In the genomic region with DNA sequence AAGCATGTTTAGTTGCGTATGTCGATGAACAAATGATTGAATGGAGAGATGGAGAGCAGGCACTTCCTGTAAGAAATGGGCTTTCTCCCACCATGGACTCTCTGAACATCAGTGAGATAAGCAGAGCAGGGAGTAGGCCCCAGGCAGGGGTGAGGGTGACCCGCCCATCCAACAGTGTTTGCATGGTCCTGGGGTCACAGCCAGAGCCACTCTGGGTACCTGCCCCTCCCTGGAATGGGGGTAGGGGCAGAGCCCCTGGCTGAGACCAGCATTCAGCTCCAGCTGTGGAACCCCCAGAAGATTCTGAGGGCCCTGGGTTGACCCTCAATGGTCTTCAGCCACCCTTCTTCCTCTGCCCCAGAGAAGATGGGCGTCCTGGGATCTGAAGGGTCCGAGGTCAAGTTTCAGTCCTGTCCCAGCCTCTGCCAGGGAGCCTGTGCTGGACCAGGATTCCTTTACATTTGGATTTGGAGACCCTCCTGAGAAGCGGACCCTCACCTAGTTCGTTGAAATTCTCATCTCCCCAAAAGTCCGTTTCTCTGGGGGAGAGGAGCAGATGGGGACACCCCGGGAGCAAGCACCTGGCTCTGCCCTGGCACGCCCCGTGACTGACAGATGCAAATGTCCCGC, we compare ENCODE assay signal across 12 cellular contexts. TPM values are rescaled to one million over a fixed set of nuclear protein-coding genes. Genes with fewer than 3 reads are reported as not detected.
A peak's percentile ranks its signal among the peaks of the same experiment; 100 is the strongest.
DNase-seq lines count a peak whose midpoint lies in the region; ATAC-seq, FAIRE-seq and TF ChIP-seq lines count a peak whose summit lies in the region.
"Had no signal": no experiment of that assay in that cellular context is flagged by ENCODE, and none has a peak within 500 bp of the region (broad histone marks: within the 10 kb centered on the region; RNA-seq: fewer than 3 reads in every experiment).

No MANE protein-coding gene starts in this region.

- peaks cover 21% of the 10 kb centered on the region for H3K79me2 ChIP-seq in K562 (ENCODE audit: control insufficient read depth, insufficient read depth, low read length)

- peak overlapping the region; percentile 66; the same call in 1 of the 2 replicates for H3K4me3 ChIP-seq in BLaER1
- H3K4me3 ChIP-seq in H7 (ENCODE audit: insufficient read depth, low read depth, low read length): peak overlapping the region; percentile 50
- no peak overlapping the region for H3K4me3 ChIP-seq in K562

- H3K4me2 ChIP-seq in BLaER1: no peak overlapping the region; the same call in 1 of the 2 replicates
- no peak overlapping the region for H3K4me2 ChIP-seq in K562 (ENCODE audit: insufficient read depth, low read length)

- no TSS peak for BruUV-seq in K562 (replicated peaks; lab: Mats Ljungman, UMichigan)

- H3K9me1 ChIP-seq in K562 (ENCODE audit: control insufficient read depth, insufficient read depth, low read length): no peaks in the 10 kb centered on the region

- H3K4me1 Mint-ChIP-seq in naive thymus-derived CD8-positive, alpha-beta T cell: peaks cover 31 to 72% (median 55%) of the 10 kb centered on the region in 4 donors

- peak overlapping the region in 3 of 10 donors; percentile 36 to 79 (median 65) for H3K27ac Mint-ChIP-seq in naive thymus-derived CD8-positive, alpha-beta T cell

- TF ChIP-seq POLR2A in K562 (conservative IDR thresholded peaks at IDR 0.05): no peak

- no peaks in the 10 kb centered on the region for H3K9me3 ChIP-seq in BLaER1
- no peaks in the 10 kb centered on the region for H3K9me3 ChIP-seq in K562 (replicated peaks; ENCODE audit: control insufficient read depth, insufficient read depth, low read depth, low read length)

- H3K27me3 ChIP-seq in BLaER1 (peaks cover 71% of the 10 kb centered on the region), H7 (ENCODE audit: control insufficient read depth, insufficient read depth, low read length) (peaks cover 41% of the 10 kb centered on the region), K562 (ENCODE audit: control insufficient read depth in 2 of 2, insufficient read depth in 2 of 2, low read length in 2 of 2) (no peaks in the 10 kb centered on the region)

- TF ChIP-seq CTCF in K562 (IDR thresholded peaks at IDR 0.05 in 2 of 3, conservative IDR thresholded peaks at IDR 0.05 in 1 of 3; ENCODE audit: insufficient read depth in 2 of 3, low read depth in 1 of 3, low read length in 3 of 3): no peak

- no peak overlapping the region for H3K9ac ChIP-seq in BLaER1
- H3K9ac ChIP-seq in K562 (ENCODE audit: insufficient read depth in 1 of 2, low read depth in 2 of 2, low read length in 2 of 2): peak overlapping the region in 1 of 2 experiments; percentile 43; a peak in 2 of 4 replicates

- TF ChIP-seq RAD21 in K562 (CRISPR knock-in tag; conservative IDR thresholded peaks at IDR 0.05 in 1 of 2, IDR thresholded peaks at IDR 0.05 in 1 of 2): no peak

- intact Hi-C loops in K562 (cut with micrococcal nuclease): no loop called here

- 48% methylated on average over 5 of the region's 12 CpGs for WGBS in K562 (ENCODE audit: insufficient coverage, low coverage, missing lambda C conversion rate)

- H4K20me1 ChIP-seq in BLaER1: peaks cover 69% of the 10 kb centered on the region
- peaks cover 11% of the 10 kb centered on the region for H4K20me1 ChIP-seq in K562 (replicated peaks; ENCODE audit: control insufficient read depth, insufficient read depth, low read length)

- 0 out of 2 replicates have a peak, but pooled peaks cover 7% of the 10 kb centered on the region for H3K36me3 ChIP-seq in BLaER1
- no peaks in the 10 kb centered on the region; the same call in 1 of the 2 replicates for H3K36me3 ChIP-seq in H7 (replicated peaks; ENCODE audit: control insufficient read depth, insufficient read depth, low read length)
- peaks cover 21% of the 10 kb centered on the region; the same call in 2 of the 3 replicates for H3K36me3 ChIP-seq in K562 (ENCODE audit: control insufficient read depth, insufficient read depth, low read length)

- H3K36me3 Mint-ChIP-seq in naive thymus-derived CD8-positive, alpha-beta T cell: peaks cover 0 to 4% (median 0%) of the 10 kb centered on the region in 3 donors

- no peak overlapping the region for H2AFZ ChIP-seq in K562 (ENCODE audit: low read depth, low read length)

- ATAC-seq in K562 (no peak), HG02623 (IDR thresholded peaks at IDR 0.05; ENCODE audit: unreplicated experiment) (no peak)
- no peak for ATAC-seq in naive thymus-derived CD8-positive, alpha-beta T cell

- peaks cover 41% of the 10 kb centered on the region for H3K4me1 ChIP-seq in BLaER1
- H3K4me1 ChIP-seq in K562 (replicated peaks in 1 of 2; ENCODE audit: control insufficient read depth in 2 of 2, insufficient read depth in 2 of 2, low read length in 2 of 2): peaks cover 14 to 59% of the 10 kb centered on the region in 2 experiments

- FAIRE-seq in K562 (lab: Jason Lieb, UNC): no peak
- FAIRE-seq: D721Med had no signal

- no peak for TF ChIP-seq EP300 in K562 (IDR thresholded peaks at IDR 0.05; ENCODE audit: low read length)

- peaks cover 28 to 54% (median 40%) of the 10 kb centered on the region in 5 donors for H3K27me3 Mint-ChIP-seq in naive thymus-derived CD8-positive, alpha-beta T cell

- DNase-seq in H7 (no peak), K562 (ENCODE audit: extremely low read depth in 1 of 4, low spot score in 3 of 4) (no peak), ACHN (no peak), NCI-H187 treated with DMSO at 0.1 percent for 48 hours (lab: John Stamatoyannopoulos, UW) (no peak)
- no peak for DNase-seq in naive thymus-derived CD8-positive, alpha-beta T cell
- DNase-seq in activated CD4-positive, alpha-beta T cell treated with anti-CD3 and anti-CD28 coated beads for 4 hours: no peak
- DNase-seq: midbrain; NK-92 treated with Interleukin-12 subunit alpha and Interleukin-12 subunit beta, amount 100 ng/mL, for 24 hours had no signal

- in situ Hi-C loops in K562 (cut with MboI): no loop called here
- in situ Hi-C loops in ACHN (cut with HindIII; ENCODE audit: low pct_ligation_motif_present, low pct_unique_long_range_greater_than_20kb, low sequenced_read_pairs): no loop called here

- CTCF ChIA-PET in K562 (lab: Yijun Ruan, JAX; ENCODE audit: low intra/inter-chr PET ratio): no interaction called here

- H3K4me3 Mint-ChIP-seq in naive thymus-derived CD8-positive, alpha-beta T cell: peak overlapping the region in 9 of 10 donors; percentile 42 to 91 (median 78)

- H3K27ac ChIP-seq in BLaER1 (no peak overlapping the region), K562 (ENCODE audit: extremely low read depth, low read depth, low read length) (no peak overlapping the region)

- peaks cover 0 to 3% (median 0%) of the 10 kb centered on the region in 9 donors for H3K9me3 Mint-ChIP-seq in naive thymus-derived CD8-positive, alpha-beta T cell

- POLR2A ChIA-PET in K562 (lab: Yijun Ruan, JAX): interaction anchor here (0.7 kb wide), 1 partner anchor 29 kb away, joined by 4 read pairs; no protein-coding TSS in a partner anchor
- POLR2A ChIA-PET in naive thymus-derived CD8-positive, alpha-beta T cell (lab: Charles Lee): no interaction called here

RNA-seq across cellular contexts. Expression of a gene that starts 2.4 kb away (rescaled TPM):
- 43.0 and 59.8 TPM in 2 replicates for total RNA-seq in H7 (2014; rRNA removed; shearing (Covaris generic))
- total RNA-seq in K562 (2011; cell fraction: chromatin; rRNA removed; ENCODE audit: low replicate concordance): not detected in 2 replicates
- total RNA-seq in K562 (2011; cell fraction: nucleolus; rRNA removed): 0.67 TPM in 1 of 2 replicates, not detected in the other
- total RNA-seq in K562 (2011; cell fraction: nucleoplasm; rRNA removed): 1.0 TPM in 1 of 2 replicates, not detected in the other
- 0.82 TPM in 1 of 2 replicates, not detected in the other for total RNA-seq in K562 (2014; rRNA removed)
- total RNA-seq in K562 (2014; rRNA removed; fragmentation: Illumina TruSeq; extraction: Trizol): not detected in 2 replicates
- not detected in 2 replicates for total RNA-seq in K562 (2015; rRNA removed; fragmentation: Illumina TruSeq; extraction: Trizol)
- total RNA-seq in K562 (2021): 0.29 and 0.31 TPM in 2 replicates
- 0.13 and 0.24 TPM in 2 replicates for polyA plus RNA-seq in K562 (2011; rRNA removed)
- polyA plus RNA-seq in K562 (2011; cell fraction: cytosol; rRNA removed): 0.73 TPM in 1 of 2 replicates, not detected in the other
- polyA plus RNA-seq in K562 (2011; cell fraction: nucleus; rRNA removed): 1.5 TPM in 2 replicates
- polyA plus RNA-seq in K562 (2012): 0.09 TPM in 1 of 2 replicates, not detected in the other
- polyA plus RNA-seq in K562 (2014; fragmentation: Illumina TruSeq; extraction: Trizol): not detected in 2 replicates
- not detected for polyA plus RNA-seq in K562 (2014; fragmentation: Nextera tagmentation; extraction: Ambion mirVana)
- polyA plus RNA-seq in K562 (2014; rRNA removed): 0.28 and 0.44 TPM in 2 replicates
- not detected in 2 replicates for polyA minus RNA-seq in K562 (2011; rRNA and poly(A)+ RNA removed)
- polyA minus RNA-seq in K562 (2011; cell fraction: cytosol; rRNA and poly(A)+ RNA removed): not detected in 2 replicates
- 0.54 TPM in 1 of 2 replicates, not detected in the other for polyA minus RNA-seq in K562 (2011; cell fraction: nucleus; rRNA and poly(A)+ RNA removed)
- total RNA-seq in naive thymus-derived CD8-positive, alpha-beta T cell: not detected
- polyA plus RNA-seq in naive thymus-derived CD8-positive, alpha-beta T cell: not detected
- total RNA-seq: fibroblast of villous mesenchyme had no signal

RNA-seq across cellular contexts. Expression of a gene that starts 5.0 kb away (rescaled TPM):
- 332 and 360 TPM in 2 replicates for total RNA-seq in H7 (2014; rRNA removed; shearing (Covaris generic))
- total RNA-seq in K562 (2011; cell fraction: chromatin; rRNA removed; ENCODE audit: low replicate concordance): 7.6 and 17.3 TPM in 2 replicates
- total RNA-seq in K562 (2011; cell fraction: nucleolus; rRNA removed): 26.8 and 34.0 TPM in 2 replicates
- 22.0 and 23.0 TPM in 2 replicates for total RNA-seq in K562 (2011; cell fraction: nucleoplasm; rRNA removed)
- 171 and 204 TPM in 2 replicates for total RNA-seq in K562 (2014; rRNA removed)
- 85.8 and 114 TPM in 2 replicates for total RNA-seq in K562 (2014; rRNA removed; fragmentation: Illumina TruSeq; extraction: Trizol)
- 108 and 112 TPM in 2 replicates for total RNA-seq in K562 (2015; rRNA removed; fragmentation: Illumina TruSeq; extraction: Trizol)
- total RNA-seq in K562 (2021): 147 and 148 TPM in 2 replicates
- polyA plus RNA-seq in K562 (2011; rRNA removed): 88.9 and 97.4 TPM in 2 replicates
- polyA plus RNA-seq in K562 (2011; cell fraction: cytosol; rRNA removed): 141 and 176 TPM in 2 replicates
- 72.2 and 89.1 TPM in 2 replicates for polyA plus RNA-seq in K562 (2011; cell fraction: nucleus; rRNA removed)
- 76.1 and 130 TPM in 2 replicates for polyA plus RNA-seq in K562 (2012)
- polyA plus RNA-seq in K562 (2014; fragmentation: Illumina TruSeq; extraction: Trizol): 204 and 239 TPM in 2 replicates
- 10 to 100 TPM; 15.2 to 54.4 TPM for polyA plus RNA-seq in K562 (2014; fragmentation: Nextera tagmentation; extraction: Ambion mirVana)
- polyA plus RNA-seq in K562 (2014; rRNA removed): 161 and 168 TPM in 2 replicates
- polyA minus RNA-seq in K562 (2011; rRNA and poly(A)+ RNA removed): 48.1 and 61.6 TPM in 2 replicates
- polyA minus RNA-seq in K562 (2011; cell fraction: cytosol; rRNA and poly(A)+ RNA removed): 36.0 and 44.2 TPM in 2 replicates
- polyA minus RNA-seq in K562 (2011; cell fraction: nucleus; rRNA and poly(A)+ RNA removed): 11.2 and 12.2 TPM in 2 replicates
- total RNA-seq in naive thymus-derived CD8-positive, alpha-beta T cell: 10 to 100 TPM; 17.1 to 19.1 TPM
- polyA plus RNA-seq in naive thymus-derived CD8-positive, alpha-beta T cell: 10 to 100 TPM; 14.6 to 19.3 (median 18.9) TPM

RNA-seq across cellular contexts. Expression of a gene that starts 40.0 kb away (rescaled TPM):
- total RNA-seq in H7 (2014; rRNA removed; shearing (Covaris generic)): 56.3 and 96.7 TPM in 2 replicates
- 146 and 468 TPM in 2 replicates for total RNA-seq in K562 (2011; cell fraction: chromatin; rRNA removed; ENCODE audit: low replicate concordance)
- total RNA-seq in K562 (2011; cell fraction: nucleolus; rRNA removed): 65.4 and 98.2 TPM in 2 replicates
- total RNA-seq in K562 (2011; cell fraction: nucleoplasm; rRNA removed): 193 and 258 TPM in 2 replicates
- total RNA-seq in K562 (2014; rRNA removed) (47.5 and 51.3 TPM in 2 replicates), K562 (2014; rRNA removed; fragmentation: Illumina TruSeq; extraction: Trizol) (67.1 and 72.2 TPM in 2 replicates), K562 (2015; rRNA removed; fragmentation: Illumina TruSeq; extraction: Trizol) (58.4 and 60.7 TPM in 2 replicates), K562 (2021) (41.6 and 54.3 TPM in 2 replicates)
- polyA plus RNA-seq in K562 (2011; rRNA removed) (73.5 and 79.9 TPM in 2 replicates), K562 (2014; fragmentation: Illumina TruSeq; extraction: Trizol) (61.1 and 61.2 TPM in 2 replicates), K562 (2014; fragmentation: Nextera tagmentation; extraction: Ambion mirVana) (10 to 100 TPM; 13.5 to 18.6 TPM), K562 (2014; rRNA removed) (59.5 and 61.8 TPM in 2 replicates)
- polyA plus RNA-seq in K562 (2011; cell fraction: cytosol; rRNA removed): 7.7 and 23.2 TPM in 2 replicates
- 116 and 157 TPM in 2 replicates for polyA plus RNA-seq in K562 (2011; cell fraction: nucleus; rRNA removed)
- polyA plus RNA-seq in K562 (2012): 42.3 and 50.2 TPM in 2 replicates
- 82.2 and 103 TPM in 2 replicates for polyA minus RNA-seq in K562 (2011; rRNA and poly(A)+ RNA removed)
- 25.0 and 32.5 TPM in 2 replicates for polyA minus RNA-seq in K562 (2011; cell fraction: cytosol; rRNA and poly(A)+ RNA removed)
- polyA minus RNA-seq in K562 (2011; cell fraction: nucleus; rRNA and poly(A)+ RNA removed): 36.2 and 78.1 TPM in 2 replicates
- total RNA-seq in naive thymus-derived CD8-positive, alpha-beta T cell: 100 to 1,000 TPM; 370 to 406 TPM
- 10 to 100 TPM; 35.7 to 43.7 (median 41.9) TPM for polyA plus RNA-seq in naive thymus-derived CD8-positive, alpha-beta T cell

Comparison
In these comparisons a context has a peak if more than half of its experiments do, and no peak if none do; other contexts are left out.
1. RNA of a gene that starts 2.4 kb away (total RNA-seq): 43.0 to 59.8 TPM in H7; 0.29 to 1.0 TPM in K562 and not detected in naive thymus-derived CD8-positive, alpha-beta T cell; every median in the first group is over 10 times any median in the second.